21 cellular contexts compared by ENCODE assay signal in the genomic region with DNA sequence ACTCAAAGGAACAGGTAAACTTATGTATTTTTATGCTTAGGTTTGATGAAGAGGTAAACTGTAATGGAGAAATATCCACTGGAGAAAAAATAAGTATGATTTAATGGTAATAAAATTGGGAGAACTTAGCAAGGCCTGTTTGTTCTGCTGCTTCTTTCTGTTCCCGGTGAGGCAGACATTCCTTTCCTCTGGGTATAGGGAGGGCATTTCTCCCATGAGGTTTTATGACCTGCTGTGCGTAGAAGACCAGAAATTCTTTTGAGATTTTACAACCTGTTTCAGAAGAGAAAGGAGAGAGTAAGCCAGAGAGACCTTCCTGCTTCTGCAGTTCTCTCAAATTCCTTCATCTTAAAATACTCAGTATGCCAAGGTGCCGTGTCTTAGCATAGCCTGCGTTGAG.
"Had no signal": no experiment of that assay in that cellular context is flagged by ENCODE, and none has a peak within 500 bp of the region (broad histone marks: within the 10 kb centered on the region; RNA-seq: fewer than 3 reads in every experiment).

No MANE protein-coding gene starts in this region.

- H3K9me3 Mint-ChIP-seq: activated CD4-positive, alpha-beta memory T cell treated with anti-CD3 and anti-CD28 coated beads, Interleukin-2, amount 10 ng/mL, durations not matched to agents 7 days and 5 days; activated naive CD8-positive, alpha-beta T cell treated with anti-CD3 and anti-CD28 coated beads, Interleukin-2, amount 10 ng/mL, durations not matched to agents 7 days and 5 days; activated T-cell treated with anti-CD3 and anti-CD28 coated beads, Interleukin-2, amount 50 U/mL, for 72 hours had no signal

- H3K27ac ChIP-seq: adrenal gland, VCaP had no signal

- H3K27ac Mint-ChIP-seq: activated CD4-positive, alpha-beta memory T cell treated with anti-CD3 and anti-CD28 coated beads, Interleukin-2, amount 10 ng/mL, durations not matched to agents 7 days and 5 days; activated CD4-positive, alpha-beta T cell treated with anti-CD3 and anti-CD28 coated beads for 36 hours; activated naive CD8-positive, alpha-beta T cell treated with anti-CD3 and anti-CD28 coated beads, Interleukin-2, amount 10 ng/mL, durations not matched to agents 7 days and 5 days; activated T-cell treated with anti-CD3 and anti-CD28 coated beads, Interleukin-2, amount 50 U/mL, for 72 hours had no signal

- H3K4me1 Mint-ChIP-seq: activated CD4-positive, alpha-beta memory T cell treated with anti-CD3 and anti-CD28 coated beads, Interleukin-2, amount 10 ng/mL, durations not matched to agents 7 days and 5 days; activated CD4-positive, alpha-beta T cell treated with anti-CD3 and anti-CD28 coated beads for 36 hours; activated naive CD8-positive, alpha-beta T cell treated with anti-CD3 and anti-CD28 coated beads, Interleukin-2, amount 10 ng/mL, durations not matched to agents 7 days and 5 days had no signal

- H3K9me3 ChIP-seq: adrenal gland had no signal

- H3K4me3 ChIP-seq: adrenal gland had no signal

- ATAC-seq: activated CD4-positive, alpha-beta T cell treated with anti-CD3 and anti-CD28 coated beads for 36 hours; activated T-cell treated with anti-CD3 and anti-CD28 coated beads, Interleukin-2, amount 50 U/mL, for 72 hours had no signal

- DNase-seq: activated CD4-positive, alpha-beta memory T cell treated with anti-CD3 and anti-CD28 coated beads, Interleukin-2, amount 10 ng/mL, durations not matched to agents 7 days and 5 days; activated CD4-positive, alpha-beta T cell treated with anti-CD3 and anti-CD28 coated beads for 36 hours; activated CD4-positive, alpha-beta T cell treated with anti-CD3 and anti-CD28 coated beads, Interleukin-2, amount 50 U/mL, for 1 hour; activated naive CD4-positive, alpha-beta T cell treated with anti-CD3 and anti-CD28 coated beads, Interleukin-2, amount 50 U/mL, for 16 hours; activated naive CD8-positive, alpha-beta T cell treated with anti-CD3 and anti-CD28 coated beads, Interleukin-2, amount 10 ng/mL, durations not matched to agents 7 days and 5 days; activated T-cell treated with anti-CD3 and anti-CD28 coated beads for 4 hours; activated T-cell treated with anti-CD3 and anti-CD28 coated beads, Interleukin-2, amount 50 U/mL, for 72 hours; adrenal gland; anterior cingulate cortex; KG1; NCI-H1092; NCI-H1417; NCI-H1930; NCI-H2171; NCI-H226; NCI-H510A; NCI-H82; SIG-M5; T-helper 2 cell; T1000 had no signal

- H3K27me3 ChIP-seq: adrenal gland had no signal

- H3K27me3 Mint-ChIP-seq: activated naive CD8-positive, alpha-beta T cell treated with anti-CD3 and anti-CD28 coated beads, Interleukin-2, amount 10 ng/mL, durations not matched to agents 7 days and 5 days had no signal

- H3K36me3 ChIP-seq: adrenal gland had no signal

- H3K4me3 Mint-ChIP-seq: activated CD4-positive, alpha-beta memory T cell treated with anti-CD3 and anti-CD28 coated beads, Interleukin-2, amount 10 ng/mL, durations not matched to agents 7 days and 5 days; activated CD4-positive, alpha-beta T cell treated with anti-CD3 and anti-CD28 coated beads for 36 hours; activated naive CD8-positive, alpha-beta T cell treated with anti-CD3 and anti-CD28 coated beads, Interleukin-2, amount 10 ng/mL, durations not matched to agents 7 days and 5 days; activated T-cell treated with anti-CD3 and anti-CD28 coated beads, Interleukin-2, amount 50 U/mL, for 72 hours had no signal

- H3K4me1 ChIP-seq: adrenal gland had no signal

- H3K36me3 Mint-ChIP-seq: activated naive CD8-positive, alpha-beta T cell treated with anti-CD3 and anti-CD28 coated beads, Interleukin-2, amount 10 ng/mL, durations not matched to agents 7 days and 5 days had no signal
